In the genomic region with DNA sequence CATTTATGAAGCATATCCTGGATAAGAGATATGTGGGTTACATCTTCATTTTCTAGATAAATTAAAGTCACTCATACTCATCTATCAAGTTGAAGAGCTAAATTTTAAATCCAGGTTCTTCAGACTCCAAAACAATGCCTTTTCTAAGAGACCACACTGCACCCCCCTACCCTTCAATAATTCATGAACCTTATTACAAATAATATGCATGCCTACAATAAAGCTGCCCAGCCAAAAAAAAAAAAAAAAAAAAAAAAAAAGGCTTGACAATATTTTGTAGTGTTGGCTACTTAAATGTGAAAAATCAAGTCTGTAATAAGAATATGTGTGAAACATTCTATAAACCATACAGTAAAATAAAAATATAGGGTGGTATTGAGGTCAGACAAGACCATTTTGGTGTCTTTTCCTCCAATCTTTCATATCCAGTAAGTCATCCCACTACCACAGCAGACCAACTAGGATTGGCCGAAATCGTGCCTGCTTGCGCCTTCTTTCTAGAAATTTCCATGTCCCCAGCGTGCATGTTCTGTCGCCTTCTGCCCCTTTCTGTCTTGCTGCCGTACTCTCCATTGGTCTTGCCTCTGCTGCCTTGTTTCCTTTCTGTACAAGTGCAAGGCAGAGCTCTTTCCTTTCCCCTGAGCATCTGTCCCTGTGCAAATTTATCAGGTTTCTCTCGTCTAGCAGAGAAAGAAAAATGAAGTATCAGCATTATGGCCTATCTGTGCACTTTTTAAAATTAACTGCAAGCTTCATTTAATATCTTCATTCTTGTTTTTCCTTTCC, we compare ENCODE assay signal across 9 cellular contexts.
"Had no signal": no experiment of that assay in that cellular context is flagged by ENCODE, and none has a peak within 500 bp of the region (broad histone marks: within the 10 kb centered on the region; RNA-seq: fewer than 3 reads in every experiment).

No MANE protein-coding gene starts in this region.

- H3K27ac ChIP-seq: GM23248, HL-60, KMS-11 had no signal

- ATAC-seq: HCT116 had no signal

- DNase-seq: GM23248, GOT3, H7, HFFc6 had no signal

- H3K9ac ChIP-seq: GM23248, KMS-11 had no signal

- H3K4me3 Mint-ChIP-seq: HFFc6, IgD-negative memory B cell had no signal

- H3K4me2 ChIP-seq: KMS-11 had no signal

- H3K4me1 ChIP-seq: HAP-1 had no signal

- H3K4me3 ChIP-seq: GM23248, HAP-1 had no signal

- H3K27ac Mint-ChIP-seq: HFFc6 had no signal

- H3K9me3 Mint-ChIP-seq: HFFc6 had no signal

- H2AFZ ChIP-seq: GM23248 had no signal

- H3K36me3 ChIP-seq: HAP-1 had no signal

- H3K9me3 ChIP-seq: HAP-1 had no signal
